Comparison of ENCODE assay signal across 8 cellular contexts in genomic region chr5:53041071-53041692, GRCh38. TPM values are rescaled to one million over a fixed set of nuclear protein-coding genes. Genes with fewer than 3 reads are reported as not detected.
DNase-seq lines count a peak whose midpoint lies in the region; ATAC-seq and TF ChIP-seq lines count a peak whose summit lies in the region.
"Had no signal": no experiment of that assay in that cellular context is flagged by ENCODE, and none has a peak within 500 bp of the region (broad histone marks: within the 10 kb centered on the region; RNA-seq: fewer than 3 reads in every experiment).

No MANE protein-coding gene starts in this region.

- H3K27me3 Mint-ChIP-seq in natural killer cell (ENCODE audit: low read depth in 2 of 2) (no peaks in the 10 kb centered on the region), endodermal cell (ENCODE audit: insufficient read depth) (no peaks in the 10 kb centered on the region)

- WGBS in endodermal cell (ENCODE audit: insufficient coverage in 1 of 2, insufficient read length in 1 of 2), 2 experiments = 0 to 47% methylated on average over 1 to 4 of the region's 4 CpGs
- 43 to 71% (median 47%) methylated on average over 4 of the region's 4 CpGs for WGBS in psoas muscle, 3 donors

- H3K27ac Mint-ChIP-seq in natural killer cell (peak overlapping the region in 1 of 2 donors; percentile 51), endodermal cell (no peak overlapping the region)

- intact Hi-C loops in natural killer cell (cut with micrococcal nuclease) (no loop called here), psoas muscle (cut with DNase I) (no loop called here)

- H3K27ac ChIP-seq in SJSA1 = 0 out of 2 replicates have a peak overlapping the region, but pooled peaks have one; percentile 5
- H3K27ac ChIP-seq in endodermal cell (ENCODE audit: low read depth, low read length) = no peak overlapping the region
- no peak overlapping the region for H3K27ac ChIP-seq in psoas muscle

- H3K4me3 ChIP-seq in SJSA1 (no peak overlapping the region), endodermal cell (ENCODE audit: low read length) (no peak overlapping the region), psoas muscle (no peak overlapping the region)
- H3K4me3 ChIP-seq: lung had no signal

- H3K9me3 ChIP-seq in SJSA1 (replicated peaks) (no peaks in the 10 kb centered on the region), endodermal cell (ENCODE audit: control insufficient read depth, low read length) (no peaks in the 10 kb centered on the region), psoas muscle (no peaks in the 10 kb centered on the region)

- peak; percentile 98 for ATAC-seq in GM18909 (IDR thresholded peaks at IDR 0.05; ENCODE audit: poor library complexity, unreplicated experiment)
- ATAC-seq in HG02678 (IDR thresholded peaks at IDR 0.05; ENCODE audit: unreplicated experiment) = peak; percentile 96
- peak; percentile 36 to 61 (median 52) for ATAC-seq in natural killer cell
- ATAC-seq in psoas muscle = no peak

- H3K36me3 Mint-ChIP-seq in natural killer cell = no peaks in the 10 kb centered on the region
- no peaks in the 10 kb centered on the region for H3K36me3 Mint-ChIP-seq in endodermal cell (ENCODE audit: low read depth)

- H3K4me1 ChIP-seq in SJSA1 (replicated peaks) (peaks cover 40% of the 10 kb centered on the region), endodermal cell (ENCODE audit: control insufficient read depth, insufficient read depth, low read length) (no peaks in the 10 kb centered on the region), psoas muscle (no peaks in the 10 kb centered on the region)

- DNase-seq in SJSA1 (ENCODE audit: low read depth in 1 of 2, low spot score in 2 of 2) (no peak), natural killer cell (no peak), endodermal cell (no peak), psoas muscle (no peak)
- DNase-seq in stimulated activated CD4-positive, alpha-beta T cell treated with anti-CD3 and anti-CD28 coated beads, Interleukin-2, amount 100 ng/mL, for 48 hours = no peak

- no peaks in the 10 kb centered on the region for H3K27me3 ChIP-seq in SJSA1 (replicated peaks)
- H3K27me3 ChIP-seq in endodermal cell (ENCODE audit: control insufficient read depth, insufficient read depth, low read length, poor library complexity, severe bottlenecking) = no peaks in the 10 kb centered on the region
- H3K27me3 ChIP-seq in psoas muscle (ENCODE audit: insufficient read depth in 3 of 3, low read length in 2 of 3) = no peaks in the 10 kb centered on the region

- H3K4me3 Mint-ChIP-seq in natural killer cell (peak overlapping the region; percentile 63), endodermal cell (no peak overlapping the region)

- TF ChIP-seq CTCF in natural killer cell (IDR thresholded peaks at IDR 0.05) = no peak
- no peak for TF ChIP-seq CTCF in endodermal cell (conservative IDR thresholded peaks at IDR 0.05)
- no peak for TF ChIP-seq CTCF in psoas muscle (IDR thresholded peaks at IDR 0.05)

- H3K4me1 Mint-ChIP-seq in natural killer cell (peaks cover 12 to 13% of the 10 kb centered on the region in 2 donors), endodermal cell (no peaks in the 10 kb centered on the region)

- no peak overlapping the region for H3K9ac ChIP-seq in endodermal cell (ENCODE audit: extremely low read depth, low read length, poor library complexity, severe bottlenecking)

- H3K36me3 ChIP-seq in SJSA1 (no peaks in the 10 kb centered on the region), endodermal cell (ENCODE audit: control insufficient read depth, insufficient read depth, low read length) (no peaks in the 10 kb centered on the region), psoas muscle (ENCODE audit: insufficient read depth in 1 of 2, low read depth in 1 of 2) (no peaks in the 10 kb centered on the region)

- no peaks in the 10 kb centered on the region for H3K9me3 Mint-ChIP-seq in natural killer cell
- H3K9me3 Mint-ChIP-seq in endodermal cell = no peaks in the 10 kb centered on the region

RNA-seq across cellular contexts. Expression of gene ITGA2, which starts 52.0 kb away (rescaled TPM):
- total RNA-seq in SJSA1 (2014; rRNA removed; shearing (Covaris generic)) = 3.2 and 5.2 TPM in 2 replicates
- total RNA-seq in natural killer cell (under 1 TPM; 0.11 to 0.26 (median 0.20) TPM), endodermal cell (1 to 10 TPM; 1.3 to 4.0 TPM), psoas muscle (under 1 TPM; 0.36 to 0.91 (median 0.68) TPM)
- polyA plus RNA-seq in endodermal cell (2013, experiment 1 of 2) = 2.4 TPM
- 2.4 TPM for polyA plus RNA-seq in endodermal cell (2013, experiment 2 of 2)
- polyA plus RNA-seq in psoas muscle = under 1 TPM; 0.10 to 0.86 (median 0.17) TPM

Comparison
In these comparisons a context has a peak if more than half of its experiments do, and no peak if none do; other contexts are left out.
1. ATAC-seq: peak in GM18909 (single experiment), HG02678 (single experiment) and natural killer cell (3 of 3); none in psoas muscle (0 of 4).